8 cellular contexts compared by ENCODE assay signal in the genomic region with DNA sequence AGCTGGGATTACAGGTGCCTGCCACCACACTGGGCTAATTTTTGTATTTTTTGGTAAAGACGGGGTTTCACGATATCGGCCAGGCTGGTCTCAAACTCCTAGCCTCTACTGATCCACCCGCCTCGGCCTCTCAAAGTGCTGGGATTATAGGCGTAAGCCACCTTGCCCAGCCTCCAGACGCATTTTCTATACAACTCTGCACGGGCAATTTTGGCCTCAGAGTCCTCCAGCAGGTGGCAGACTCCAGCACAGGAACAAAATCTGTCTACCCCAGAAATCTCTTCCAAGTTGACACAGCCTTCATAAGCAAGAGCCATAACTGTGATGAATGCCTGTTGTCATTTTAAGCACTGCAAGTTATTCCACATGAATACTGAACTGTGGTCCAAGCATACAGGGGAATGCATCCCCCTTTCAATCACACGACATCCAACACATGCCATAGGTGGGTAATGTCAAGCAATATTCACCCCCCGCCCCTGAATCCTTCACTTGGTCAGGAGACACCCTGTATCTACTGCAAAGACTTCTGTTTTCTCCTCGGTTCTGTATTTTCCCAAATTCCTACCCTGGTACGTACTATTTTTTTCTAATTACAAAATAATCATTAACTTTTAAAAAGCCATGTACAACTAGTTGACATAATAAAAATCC. TPM values are rescaled to one million over a fixed set of nuclear protein-coding genes. Genes with fewer than 3 reads are reported as not detected.
DNase-seq lines count a peak whose midpoint lies in the region; ATAC-seq and TF ChIP-seq lines count a peak whose summit lies in the region.

No MANE protein-coding gene starts in this region.

- H3K9me2 ChIP-seq in HCT116 (ENCODE audit: insufficient read depth), result no peaks in the 10 kb centered on the region
- no peaks in the 10 kb centered on the region for H3K9me2 ChIP-seq in MM.1S (replicated peaks; ENCODE audit: insufficient read depth, low read length)

- TF ChIP-seq POLR2A in HCT116 (IDR thresholded peaks at IDR 0.05; ENCODE audit: borderline replicate concordance, extremely low read depth, insufficient read depth, insufficient read length), result no peak

- H2AFZ ChIP-seq in HCT116 (ENCODE audit: low read depth, low read length, poor library complexity, severe bottlenecking) (no peak overlapping the region), MM.1S (ENCODE audit: low read length) (no peak overlapping the region)

- no peaks in the 10 kb centered on the region for H3K27me3 ChIP-seq in HCT116 (ENCODE audit: insufficient read depth, low read length)
- peaks cover 13% of the 10 kb centered on the region for H3K27me3 ChIP-seq in MM.1S (replicated peaks; ENCODE audit: insufficient read depth, low read length)

- POLR2A ChIA-PET in HCT116 (lab: Charles Lee), result no interaction called here

- H3K27ac Mint-ChIP-seq in stimulated activated effector memory CD8-positive, alpha-beta T cell treated with anti-CD3 and anti-CD28 coated beads, Interleukin-12 subunit alpha, Interleukin-12 subunit beta, amount 100 ng/mL, for 72 hours, result no peak overlapping the region

- H3K4me3 ChIP-seq in GM12865 (ENCODE audit: low read depth, low read length) (no peak overlapping the region), HCT116 (replicated peaks in 1 of 2; ENCODE audit: low read depth in 1 of 2, low read length in 2 of 2) (no peak overlapping the region), MM.1S (ENCODE audit: low read length) (no peak overlapping the region), fibroblast of the aortic adventitia (ENCODE audit: low read depth, low read length) (no peak overlapping the region)

- H3K4me1 Mint-ChIP-seq in stimulated activated effector memory CD8-positive, alpha-beta T cell treated with anti-CD3 and anti-CD28 coated beads, Interleukin-12 subunit alpha, Interleukin-12 subunit beta, amount 100 ng/mL, for 72 hours, result no peaks in the 10 kb centered on the region

- H3K36me3 ChIP-seq in HCT116 (ENCODE audit: control insufficient read depth in 1 of 2, insufficient read depth in 2 of 2, low read length in 2 of 2), result peaks cover 0 to 10% of the 10 kb centered on the region in 2 experiments; a peak in 1 of 4 replicates
- no peaks in the 10 kb centered on the region for H3K36me3 ChIP-seq in MM.1S (replicated peaks; ENCODE audit: insufficient read depth, low read length)

- H3K27ac ChIP-seq in HCT116 (ENCODE audit: low read depth, low read length) (no peak overlapping the region), MM.1S (ENCODE audit: low read length) (no peak overlapping the region)

- H3K36me3 Mint-ChIP-seq in stimulated activated effector memory CD8-positive, alpha-beta T cell treated with anti-CD3 and anti-CD28 coated beads, Interleukin-12 subunit alpha, Interleukin-12 subunit beta, amount 100 ng/mL, for 72 hours, result no peaks in the 10 kb centered on the region

- BruUV-seq in HCT116 (replicated peaks; lab: Mats Ljungman, UMichigan), result no TSS peak

- TF ChIP-seq CTCF in GM12865 (IDR thresholded peaks at IDR 0.05; ENCODE audit: insufficient read depth, low read depth, low read length, missing control alignments), result peak; percentile 80
- peak; percentile 63 to 76 (median 68); a peak in 5 of 6 replicates for TF ChIP-seq CTCF in HCT116 (IDR thresholded peaks at IDR 0.05 in 2 of 3, conservative IDR thresholded peaks at IDR 0.05 in 1 of 3; ENCODE audit: borderline replicate concordance in 1 of 3, insufficient read depth in 1 of 3, low read depth in 2 of 3, low read length in 2 of 3)
- TF ChIP-seq CTCF in MM.1S (IDR thresholded peaks at IDR 0.05; ENCODE audit: low read length), result peak; percentile 75
- TF ChIP-seq CTCF in fibroblast of the aortic adventitia (IDR thresholded peaks at IDR 0.05; ENCODE audit: insufficient read depth, low read length), result peak; percentile 52

- H3F3A ChIP-seq in MM.1S (ENCODE audit: insufficient read depth, low read length), result peaks cover 7% of the 10 kb centered on the region

- H3K79me2 ChIP-seq in HCT116 (ENCODE audit: insufficient read depth, low read length), result no peaks in the 10 kb centered on the region
- H3K79me2 ChIP-seq in MM.1S (ENCODE audit: low read length), result no peaks in the 10 kb centered on the region

- H4K20me1 ChIP-seq in HCT116 (ENCODE audit: insufficient read depth), result no peaks in the 10 kb centered on the region
- H4K20me1 ChIP-seq in MM.1S (ENCODE audit: insufficient read depth, low read length), result no peaks in the 10 kb centered on the region

- peak; percentile 56 for TF ChIP-seq RAD21 in HCT116 (IDR thresholded peaks at IDR 0.05; ENCODE audit: low read depth)

- DNase-seq in AG08395 (ENCODE audit: low spot score) (peak; percentile 38), GM12865 (ENCODE audit: low read depth) (peak; percentile 75), HCT116 (ENCODE audit: low read depth, low spot score) (peak; percentile 19), MM.1S (peak; percentile 80), fibroblast of the aortic adventitia (ENCODE audit: low read depth) (peak; percentile 29), cerebellum (ENCODE audit: low spot score) (no peak)
- DNase-seq in activated CD4-positive, alpha-beta T cell treated with anti-CD3 and anti-CD28 coated beads, Interleukin-2, amount 50 U/mL, for 48 hours, result peak; percentile 25 to 44
- peak in 1 of 2 donors; percentile 61 for DNase-seq in stimulated activated effector memory CD8-positive, alpha-beta T cell treated with anti-CD3 and anti-CD28 coated beads, Interleukin-12 subunit alpha, Interleukin-12 subunit beta, amount 100 ng/mL, for 72 hours (ENCODE audit: low spot score in 2 of 2)

- no peak overlapping the region for H3K4me2 ChIP-seq in HCT116 (ENCODE audit: low read length)
- no peak overlapping the region for H3K4me2 ChIP-seq in MM.1S (ENCODE audit: low read depth, low read length)

- H3K4me1 ChIP-seq in HCT116 (ENCODE audit: control insufficient read depth in 1 of 2, insufficient read depth in 2 of 2, low read length in 2 of 2) (no peaks in the 10 kb centered on the region), MM.1S (ENCODE audit: low read length) (peaks cover 24% of the 10 kb centered on the region)

- H3K4me3 Mint-ChIP-seq in stimulated activated effector memory CD8-positive, alpha-beta T cell treated with anti-CD3 and anti-CD28 coated beads, Interleukin-12 subunit alpha, Interleukin-12 subunit beta, amount 100 ng/mL, for 72 hours, result no peak overlapping the region

- RAD21 ChIA-PET in HCT116 (lab: Charles Lee; ENCODE audit: low non-redundant PET in 1 of 2, low total read pairs in 2 of 2, uncharacterized antibody in 2 of 2, unreplicated experiment in 2 of 2), result no interaction called here

- intact Hi-C loops in HCT116 (cut with micrococcal nuclease), result loop anchor here (1.0 to 5.0 kb wide), 3 partner anchors 51 to 948 kb away; partner anchors contain the start of gene ALDH7A1

- CTCF ChIA-PET in HCT116 (lab: Charles Lee), result interaction anchor here (0.7 kb wide), 1 partner anchor 204 kb away, joined by 3 read pairs; no protein-coding TSS in a partner anchor

- H3K9me3 ChIP-seq in HCT116 (ENCODE audit: control insufficient read depth in 1 of 2, insufficient read depth in 1 of 2, low read depth in 1 of 2, low read length in 2 of 2), result no peaks in the 10 kb centered on the region
- no peaks in the 10 kb centered on the region for H3K9me3 ChIP-seq in MM.1S (replicated peaks; ENCODE audit: insufficient read depth, low read length)

- H3K9ac ChIP-seq in HCT116 (ENCODE audit: low read length) (no peak overlapping the region), MM.1S (ENCODE audit: low read length) (no peak overlapping the region)

- H3K9me3 Mint-ChIP-seq in stimulated activated effector memory CD8-positive, alpha-beta T cell treated with anti-CD3 and anti-CD28 coated beads, Interleukin-12 subunit alpha, Interleukin-12 subunit beta, amount 100 ng/mL, for 72 hours, result no peaks in the 10 kb centered on the region

- peak; percentile 79 for ATAC-seq in HCT116
- peak; percentile 53 for ATAC-seq in stimulated activated effector memory CD8-positive, alpha-beta T cell treated with anti-CD3 and anti-CD28 coated beads, Interleukin-12 subunit alpha, Interleukin-12 subunit beta, amount 100 ng/mL, for 72 hours

TF ChIP-seq in HCT116, 20 proteins besides CTCF, POLR2A, EP300 and RAD21 (continues in another document):
- TF ChIP-seq JUND (IDR thresholded peaks at IDR 0.05) (no peak), TCF7L2 (IDR thresholded peaks at IDR 0.05; ENCODE audit: borderline replicate concordance, extremely low read depth, insufficient read depth, insufficient read length) (no peak), YY1 (IDR thresholded peaks at IDR 0.05; ENCODE audit: extremely low read depth, insufficient replicate concordance, low read depth, low read length) (no peak), SP1 (IDR thresholded peaks at IDR 0.05; ENCODE audit: low read depth) (no peak), SIN3A (IDR thresholded peaks at IDR 0.05; ENCODE audit: low read depth) (no peak), EZH2phosphoT487 (IDR thresholded peaks at IDR 0.05; ENCODE audit: borderline replicate concordance) (no peak), ELF1 (IDR thresholded peaks at IDR 0.05; ENCODE audit: borderline replicate concordance, low read depth) (no peak), CBX3 (IDR thresholded peaks at IDR 0.05; ENCODE audit: low read depth) (no peak)
- TF ChIP-seq, protein P1, sequence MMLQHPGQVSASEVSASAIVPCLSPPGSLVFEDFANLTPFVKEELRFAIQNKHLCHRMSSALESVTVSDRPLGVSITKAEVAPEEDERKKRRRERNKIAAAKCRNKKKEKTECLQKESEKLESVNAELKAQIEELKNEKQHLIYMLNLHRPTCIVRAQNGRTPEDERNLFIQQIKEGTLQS (IDR thresholded peaks at IDR 0.05), result no peak
- TF ChIP-seq, protein P2, sequence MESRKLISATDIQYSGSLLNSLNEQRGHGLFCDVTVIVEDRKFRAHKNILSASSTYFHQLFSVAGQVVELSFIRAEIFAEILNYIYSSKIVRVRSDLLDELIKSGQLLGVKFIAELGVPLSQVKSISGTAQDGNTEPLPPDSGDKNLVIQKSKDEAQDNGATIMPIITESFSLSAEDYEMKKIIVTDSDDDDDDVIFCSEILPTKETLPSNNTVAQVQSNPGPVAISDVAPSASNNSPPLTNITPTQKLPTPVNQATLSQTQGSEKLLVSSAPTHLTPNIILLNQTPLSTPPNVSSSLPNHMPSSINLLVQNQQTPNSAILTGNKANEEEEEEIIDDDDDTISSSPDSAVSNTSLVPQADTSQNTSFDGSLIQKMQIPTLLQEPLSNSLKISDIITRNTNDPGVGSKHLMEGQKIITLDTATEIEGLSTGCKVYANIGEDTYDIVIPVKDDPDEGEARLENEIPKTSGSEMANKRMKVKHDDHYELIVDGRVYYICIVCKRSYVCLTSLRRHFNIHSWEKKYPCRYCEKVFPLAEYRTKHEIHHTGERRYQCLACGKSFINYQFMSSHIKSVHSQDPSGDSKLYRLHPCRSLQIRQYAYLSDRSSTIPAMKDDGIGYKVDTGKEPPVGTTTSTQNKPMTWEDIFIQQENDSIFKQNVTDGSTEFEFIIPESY (IDR thresholded peaks at IDR 0.05; ENCODE audit: extremely low read depth, insufficient replicate concordance, low read length), result no peak

RNA-seq across cellular contexts. Expression of gene ALDH7A1, which starts 50.8 kb away (rescaled TPM):
- total RNA-seq in HCT116 (2021; ENCODE audit: unreplicated experiment) (93.2 TPM), fibroblast of the aortic adventitia (ENCODE audit: low replicate concordance) (33.6 and 67.5 TPM in 2 replicates), cerebellum (60.0 TPM)
- polyA plus RNA-seq in HCT116 (2012), result 60.5 and 80.3 TPM in 2 replicates

RNA-seq across cellular contexts. Expression of gene PHAX, which starts 56.5 kb away (rescaled TPM):
- total RNA-seq in HCT116 (2021; ENCODE audit: unreplicated experiment) (24.5 TPM), fibroblast of the aortic adventitia (ENCODE audit: low replicate concordance) (73.2 and 87.9 TPM in 2 replicates), cerebellum (62.4 TPM)
- polyA plus RNA-seq in HCT116 (2012), result 10.9 and 17.9 TPM in 2 replicates
